8 cellular contexts compared by ENCODE assay signal in the genomic region with DNA sequence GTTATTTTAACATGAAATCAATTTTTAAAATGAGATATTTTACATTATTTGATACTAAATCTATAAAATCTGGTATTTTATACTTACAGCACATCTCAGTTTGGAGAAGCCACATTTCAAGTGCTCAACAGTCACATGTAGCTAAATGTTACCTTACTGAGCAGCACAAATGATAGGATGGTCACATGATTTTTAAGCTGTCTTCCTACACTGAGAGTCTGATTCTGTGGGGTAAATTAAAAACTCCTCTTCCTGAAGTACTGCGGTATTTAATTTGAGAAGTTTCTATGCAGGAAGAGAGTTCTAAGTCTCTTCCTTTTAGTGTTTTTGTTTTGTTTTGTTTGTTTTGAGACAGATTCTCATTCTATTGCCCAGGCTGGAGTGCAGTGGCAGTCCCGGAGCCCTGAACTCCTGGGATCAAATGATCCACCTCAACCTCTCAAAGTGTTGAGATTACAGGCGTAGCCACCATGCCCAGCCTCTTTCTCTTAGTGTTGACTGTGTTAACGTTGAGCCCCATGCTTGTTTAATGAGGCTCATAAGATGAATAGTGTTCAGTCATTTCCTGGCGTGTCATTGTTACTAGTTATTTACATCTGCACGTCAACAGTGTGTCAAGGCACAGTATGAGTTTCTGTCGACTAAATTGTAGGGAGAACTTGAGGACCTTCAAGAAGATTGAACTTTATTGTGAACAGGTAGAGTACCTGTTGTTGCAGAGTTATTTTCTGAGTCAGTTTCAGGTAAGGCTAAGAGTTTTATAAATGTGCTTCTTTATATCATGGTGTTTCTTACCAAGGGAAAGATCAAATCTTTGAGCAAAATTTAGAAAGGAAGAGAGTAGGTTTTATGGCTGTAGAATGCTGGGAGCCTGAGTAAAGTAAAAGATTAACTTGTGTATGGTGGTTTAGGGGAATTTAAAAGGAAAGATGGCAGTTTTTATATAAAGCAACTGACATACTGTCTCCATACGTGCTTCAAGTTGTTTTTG. TPM values are rescaled to one million over a fixed set of nuclear protein-coding genes. Genes with fewer than 3 reads are reported as not detected.
DNase-seq lines count a peak whose midpoint lies in the region; ATAC-seq and TF ChIP-seq lines count a peak whose summit lies in the region.

No MANE protein-coding gene starts in this region.

- H3K36me3 ChIP-seq in GM23338 (ENCODE audit: insufficient read depth) (no peaks in the 10 kb centered on the region), Panc1 (ENCODE audit: control insufficient read depth, insufficient read depth, low read length) (no peaks in the 10 kb centered on the region; the same call in 1 of the 2 replicates), colonic mucosa (no peaks in the 10 kb centered on the region), rectal smooth muscle tissue (ENCODE audit: control insufficient read depth, insufficient read depth, low read length) (no peaks in the 10 kb centered on the region)

- H3K9me2 ChIP-seq in GM23338 (ENCODE audit: insufficient read depth): no peaks in the 10 kb centered on the region

- H2AFZ ChIP-seq in GM23338: no peak overlapping the region

- H3K36me3 Mint-ChIP-seq in GM23338 (ENCODE audit: low read depth): peaks cover 8% of the 10 kb centered on the region

- peaks cover 11% of the 10 kb centered on the region; the same call in 1 of the 2 replicates for H3K4me1 ChIP-seq in GM23338 (ENCODE audit: insufficient read depth)
- peaks cover 33% of the 10 kb centered on the region for H3K4me1 ChIP-seq in Panc1 (ENCODE audit: control insufficient read depth, insufficient read depth, low read length)
- peaks cover 8% of the 10 kb centered on the region for H3K4me1 ChIP-seq in colonic mucosa
- H3K4me1 ChIP-seq in rectal smooth muscle tissue (ENCODE audit: control insufficient read depth, insufficient read depth, low read length): peaks cover 6% of the 10 kb centered on the region

- 0 out of 2 replicates have a peak overlapping the region, but pooled peaks have one; percentile 28 for H3K27ac ChIP-seq in GM23338 (ENCODE audit: low read depth)
- peak overlapping the region; percentile 55 for H3K27ac ChIP-seq in Panc1 (ENCODE audit: low read length)
- peak overlapping the region; percentile 69 for H3K27ac ChIP-seq in colonic mucosa
- no peak overlapping the region for H3K27ac ChIP-seq in rectal smooth muscle tissue (ENCODE audit: low read depth, low read length)

- H3K4me3 ChIP-seq in GM23338 (no peak overlapping the region), Panc1 (ENCODE audit: low read depth in 2 of 2, low read length in 2 of 2) (no peak overlapping the region), colonic mucosa (peak overlapping the region; percentile 2), rectal smooth muscle tissue (ENCODE audit: low read length) (peak overlapping the region; percentile 11)

- in situ Hi-C loops in Panc1 (cut with HindIII; ENCODE audit: low pct_unique_long_range_greater_than_20kb, low sequenced_read_pairs): no loop called here

- peaks cover 12% of the 10 kb centered on the region for H4K20me1 ChIP-seq in GM23338 (replicated peaks; ENCODE audit: insufficient read depth)

- no peak overlapping the region for H3K4me3 Mint-ChIP-seq in GM23338

- intact Hi-C loops in Panc1 (cut with micrococcal nuclease; ENCODE audit: unreplicated experiment) (loop anchor here (5.0 kb wide), 1 partner anchor 1737 kb away; no protein-coding TSS in a partner anchor), colonic mucosa (cut with DNase I) (loop anchor here (10.0 kb wide), 1 partner anchor 65 kb away; the partner anchor contains the start of gene SMYD3)

- TF ChIP-seq CTCF in GM23338 (conservative IDR thresholded peaks at IDR 0.05; ENCODE audit: low read depth in 2 of 2) (no peak), Panc1 (IDR thresholded peaks at IDR 0.05) (no peak), colonic mucosa (IDR thresholded peaks at IDR 0.05) (no peak)

- peaks cover 7% of the 10 kb centered on the region for H3K27me3 Mint-ChIP-seq in GM23338 (ENCODE audit: insufficient read depth, low read depth, poor library complexity)

- POLR2A ChIA-PET in Panc1 (lab: Charles Lee): no interaction called here

- no peak overlapping the region for H3K4me2 ChIP-seq in GM23338

- H3K27me3 ChIP-seq in GM23338 (ENCODE audit: insufficient read depth) (no peaks in the 10 kb centered on the region), Panc1 (ENCODE audit: control insufficient read depth, insufficient read depth, low read length) (no peaks in the 10 kb centered on the region), colonic mucosa (no peaks in the 10 kb centered on the region), rectal smooth muscle tissue (ENCODE audit: control insufficient read depth, insufficient read depth, low read length) (no peaks in the 10 kb centered on the region)

- ATAC-seq in GM23338 (no peak), Panc1 (no peak), GM21390 (IDR thresholded peaks at IDR 0.05; ENCODE audit: unreplicated experiment) (no peak), GM19324 (IDR thresholded peaks at IDR 0.05; ENCODE audit: low FRiP score, unreplicated experiment) (no peak), HG02642 (IDR thresholded peaks at IDR 0.05; ENCODE audit: poor library complexity, unreplicated experiment) (no peak)

- CTCF ChIA-PET in Panc1 (lab: Charles Lee): no interaction called here

- peak overlapping the region; percentile 26; the same call in 1 of the 2 replicates for H3K27ac Mint-ChIP-seq in GM23338

- no peaks in the 10 kb centered on the region for H3K9me3 ChIP-seq in Panc1 (ENCODE audit: control insufficient read depth, insufficient read depth, low read depth, low read length)
- no peaks in the 10 kb centered on the region for H3K9me3 ChIP-seq in colonic mucosa

- peaks cover 91% of the 10 kb centered on the region for H3K79me2 ChIP-seq in GM23338 (replicated peaks; ENCODE audit: insufficient read depth)

- H3K9ac ChIP-seq in colonic mucosa (ENCODE audit: low read depth in 2 of 2, low read length in 2 of 2) (peak overlapping the region; percentile 41 to 52), rectal smooth muscle tissue (ENCODE audit: low read length) (no peak overlapping the region)

- no TSS peak for BruUV-seq in Panc1 (replicated peaks; lab: Mats Ljungman, UMichigan)

- H3F3A ChIP-seq in GM23338 (replicated peaks; ENCODE audit: low read depth): no peaks in the 10 kb centered on the region

- H3K9me3 Mint-ChIP-seq in GM23338: no peaks in the 10 kb centered on the region

- no peak for DNase-seq in GM23338 (ENCODE audit: low spot score)
- peak; percentile 73 for DNase-seq in Panc1 (ENCODE audit: low read depth, low spot score)
- DNase-seq in colonic mucosa: peak; percentile 55
- DNase-seq in epidermal melanocyte (ENCODE audit: insufficient read length, low spot score): no peak

- peaks cover 9% of the 10 kb centered on the region for H3K4me1 Mint-ChIP-seq in GM23338

TF ChIP-seq in GM23338, 12 proteins besides CTCF, POLR2A, EP300 and RAD21 (continues in another document):
- TF ChIP-seq EZH2phosphoT487 (IDR thresholded peaks at IDR 0.05; ENCODE audit: unreplicated experiment): no peak
- no peak for TF ChIP-seq ZNF331 (CRISPR knock-in tag; IDR thresholded peaks at IDR 0.05; ENCODE audit: low read depth)

RNA-seq across cellular contexts. Expression of gene CNST, which starts 3.3 kb away (rescaled TPM):
- 17.2 and 17.6 TPM in 2 replicates for total RNA-seq in GM23338 (2014; rRNA removed; shearing (Covaris generic))
- 8.1 and 8.9 TPM in 2 replicates for polyA plus RNA-seq in GM23338 (2016; fragmentation: Nextera tagmentation; extraction: Ambion mirVana)
- 18.5 TPM for total RNA-seq in Panc1 (2021; ENCODE audit: unreplicated experiment)
- 10.6 TPM for polyA plus RNA-seq in Panc1 (2012; ENCODE audit: insufficient read length)
- 10 to 100 TPM; 20.9 to 43.1 TPM for total RNA-seq in colonic mucosa

RNA-seq across cellular contexts. Expression of gene TFB2M, which starts 3.5 kb away (rescaled TPM):
- total RNA-seq in GM23338 (2014; rRNA removed; shearing (Covaris generic)): 24.9 and 25.2 TPM in 2 replicates
- 11.2 and 18.7 TPM in 2 replicates for polyA plus RNA-seq in GM23338 (2016; fragmentation: Nextera tagmentation; extraction: Ambion mirVana)
- total RNA-seq in Panc1 (2021; ENCODE audit: unreplicated experiment) (21.0 TPM), colonic mucosa (10 to 100 TPM; 11.3 to 14.0 TPM)
- polyA plus RNA-seq in Panc1 (2012; ENCODE audit: insufficient read length): 13.8 TPM

Comparison
In these comparisons a context has a peak if more than half of its experiments do, and no peak if none do; other contexts are left out.
1. DNase-seq: peak in Panc1 (single experiment) and colonic mucosa (single experiment); none in GM23338 (single experiment) and epidermal melanocyte (single experiment).
2. H3K4me3 ChIP-seq: peak in colonic mucosa (single experiment) and rectal smooth muscle tissue (single experiment); none in GM23338 (single experiment) and Panc1 (0 of 2).